ENCODE assay signal across 1 cellular context in the genomic region with DNA sequence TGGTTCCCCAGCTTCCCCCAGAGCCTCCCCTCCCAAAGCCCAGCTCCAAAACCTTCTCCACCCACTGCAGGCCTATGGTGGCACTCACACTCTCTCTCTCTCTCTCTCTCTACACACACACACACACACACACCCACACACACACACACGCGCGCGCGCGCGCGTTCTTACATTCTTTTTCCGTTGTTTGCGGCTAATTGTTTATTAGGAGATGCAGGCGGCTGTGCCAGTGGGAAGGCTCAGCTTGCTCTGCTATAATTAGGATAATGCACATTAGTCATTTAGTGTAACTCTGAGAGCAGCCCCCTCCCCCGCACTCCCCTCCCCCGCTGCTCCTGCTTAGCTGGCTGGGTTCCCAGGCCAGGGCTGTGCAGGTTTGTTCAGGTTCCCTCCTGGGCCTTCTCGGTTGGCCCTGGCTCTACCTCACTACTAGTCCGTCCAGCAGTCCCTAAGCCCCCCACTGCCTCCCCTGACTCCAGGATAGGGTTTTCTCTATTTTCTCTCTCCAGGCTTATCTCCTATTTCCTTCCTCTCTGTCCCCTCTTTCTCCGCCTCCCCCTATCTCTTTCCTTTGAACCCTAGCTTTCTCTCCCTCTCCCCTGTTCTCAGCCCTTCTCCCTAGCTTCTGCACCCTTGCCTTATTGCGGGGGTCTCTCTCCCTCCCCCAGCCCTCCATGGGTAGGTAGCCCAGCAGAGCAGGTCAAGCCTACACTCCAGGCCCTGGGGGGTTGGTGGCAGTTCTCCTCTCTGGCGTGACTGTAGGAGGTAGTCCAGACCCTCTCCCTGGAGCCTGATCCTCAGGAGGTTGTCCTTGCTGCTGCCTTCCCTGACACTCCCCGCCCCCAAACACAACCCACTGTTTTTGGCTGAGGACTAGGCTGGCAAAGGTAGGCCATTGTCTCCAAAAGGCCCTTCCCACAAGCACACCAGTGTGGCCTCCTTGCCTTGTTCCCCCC.
TF ChIP-seq lines count a peak whose summit lies in the region.

No MANE protein-coding gene starts in this region.

TF ChIP-seq in WTC11, 78 proteins besides CTCF, POLR2A, EP300 and RAD21 (continued from another document):
- TF ChIP-seq, protein P1, sequence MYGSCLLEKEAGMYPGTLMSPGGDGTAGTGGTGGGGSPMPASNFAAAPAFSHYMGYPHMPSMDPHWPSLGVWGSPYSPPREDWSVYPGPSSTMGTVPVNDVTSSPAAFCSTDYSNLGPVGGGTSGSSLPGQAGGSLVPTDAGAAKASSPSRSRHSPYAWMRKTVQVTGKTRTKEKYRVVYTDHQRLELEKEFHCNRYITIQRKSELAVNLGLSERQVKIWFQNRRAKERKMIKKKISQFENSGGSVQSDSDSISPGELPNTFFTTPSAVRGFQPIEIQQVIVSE (CRISPR knock-in tag; IDR thresholded peaks at IDR 0.05; ENCODE audit: borderline replicate concordance), result no peak
- TF ChIP-seq SP1 (CRISPR knock-in tag; conservative IDR thresholded peaks at IDR 0.05), result no peak
- no peak for TF ChIP-seq ZBTB21 (CRISPR knock-in tag; IDR thresholded peaks at IDR 0.05; ENCODE audit: borderline replicate concordance)
- no peak for TF ChIP-seq TP53 (CRISPR knock-in tag; IDR thresholded peaks at IDR 0.05)
- no peak for TF ChIP-seq GTF2I (CRISPR knock-in tag; conservative IDR thresholded peaks at IDR 0.05)
- no peak for TF ChIP-seq ZNF396 (CRISPR knock-in tag; IDR thresholded peaks at IDR 0.05; ENCODE audit: borderline replicate concordance)
